30 cellular contexts compared by ENCODE assay signal in the genomic region with DNA sequence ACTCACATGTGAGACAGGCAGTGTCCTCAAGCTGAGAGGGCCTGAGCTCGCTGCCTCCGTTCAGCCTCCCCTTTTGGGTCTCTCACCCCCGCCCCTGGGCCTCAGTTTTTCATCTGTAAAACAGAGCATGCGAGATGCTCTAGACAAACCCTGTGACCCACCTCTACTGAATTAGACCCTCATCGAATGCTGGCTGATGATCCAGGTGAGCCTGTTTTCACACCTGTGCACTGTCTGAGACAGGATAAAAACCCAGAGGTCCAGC.
"Had no signal": no experiment of that assay in that cellular context is flagged by ENCODE, and none has a peak within 500 bp of the region (broad histone marks: within the 10 kb centered on the region; RNA-seq: fewer than 3 reads in every experiment).

No MANE protein-coding gene starts in this region.

- H3K27ac Mint-ChIP-seq: activated CD4-positive, alpha-beta T cell treated with anti-CD3 and anti-CD28 coated beads, Interleukin-2, amount 10 ng/mL, durations not matched to agents 24 days and 14 days; activated CD8-positive, alpha-beta T cell treated with anti-CD3 and anti-CD28 coated beads for 36 hours; activated naive CD4-positive, alpha-beta T cell treated with anti-CD3 and anti-CD28 coated beads for 36 hours; activated naive CD4-positive, alpha-beta T cell treated with anti-CD3 and anti-CD28 coated beads, Interleukin-2, amount 50 U/mL, for 72 hours; activated T-helper 1 cell treated with anti-CD3 and anti-CD28 coated beads, Interleukin-12 subunit alpha, Interleukin-12 subunit beta, Interleukin-2, Interleukin-4 antibody, amounts not matched to agents 30 ng/mL and 10 ng/mL and 1 ng/mL, durations not matched to agents 14 hours and 24 hours and 36 hours; T-helper 1 cell treated with Interleukin-12 subunit alpha and Interleukin-12 subunit beta and Interleukin-4 antibody, amounts not matched to agents 30 μg/mL and 1 μg/mL, for 36 hours; T-helper 2 cell treated with Interferon-gamma antibody and Interleukin-4, amounts not matched to agents 5 μg/mL and 100 μg/mL, for 36 hours had no signal

- H3K9ac ChIP-seq: SK-N-SH had no signal

- H3K9me3 ChIP-seq: adrenal gland, SJCRH30, SK-N-SH had no signal

- H3K4me1 Mint-ChIP-seq: activated CD4-positive, alpha-beta T cell treated with anti-CD3 and anti-CD28 coated beads, Interleukin-2, amount 10 ng/mL, durations not matched to agents 24 days and 14 days had no signal

- FAIRE-seq: astrocyte, TTC549 had no signal

- H3K27me3 ChIP-seq: adrenal gland, body of pancreas, breast epithelium, SJCRH30 had no signal

- H3K36me3 ChIP-seq: adrenal gland, breast epithelium, SJCRH30 had no signal

- H3K27ac ChIP-seq: adrenal gland, body of pancreas, breast epithelium, SJCRH30 had no signal

- H3K4me3 Mint-ChIP-seq: activated CD4-positive, alpha-beta T cell treated with anti-CD3 and anti-CD28 coated beads, Interleukin-2, amount 10 ng/mL, durations not matched to agents 24 days and 14 days; activated CD8-positive, alpha-beta T cell treated with anti-CD3 and anti-CD28 coated beads for 36 hours; activated naive CD4-positive, alpha-beta T cell treated with anti-CD3 and anti-CD28 coated beads for 36 hours; activated T-cell treated with anti-CD3 and anti-CD28 coated beads, Interleukin-2, amount 50 U/mL, for 4 hours; activated T-helper 1 cell treated with anti-CD3 and anti-CD28 coated beads, Interleukin-12 subunit alpha, Interleukin-12 subunit beta, Interleukin-2, Interleukin-4 antibody, amounts not matched to agents 30 ng/mL and 10 ng/mL and 1 ng/mL, durations not matched to agents 14 hours and 24 hours and 36 hours; T-helper 1 cell treated with Interleukin-12 subunit alpha and Interleukin-12 subunit beta and Interleukin-4 antibody, amounts not matched to agents 30 μg/mL and 1 μg/mL, for 36 hours; T-helper 2 cell treated with Interferon-gamma antibody and Interleukin-4, amounts not matched to agents 5 μg/mL and 100 μg/mL, for 36 hours had no signal

- DNase-seq: activated CD4-positive, alpha-beta T cell treated with anti-CD3 and anti-CD28 coated beads, Interleukin-2, amount 10 ng/mL, durations not matched to agents 24 days and 14 days; activated CD4-positive, alpha-beta T cell treated with anti-CD3 and anti-CD28 coated beads, Interleukin-2, amount 50 U/mL, for 4 hours; activated CD8-positive, alpha-beta T cell treated with anti-CD3 and anti-CD28 coated beads for 36 hours; activated gamma-delta T cell treated with Interleukin-2 at 50 U/mL for 16 hours; activated naive CD4-positive, alpha-beta T cell treated with anti-CD3 and anti-CD28 coated beads for 36 hours; activated T-cell treated with anti-CD3 and anti-CD28 coated beads for 4 hours; activated T-cell treated with anti-CD3 and anti-CD28 coated beads, Interleukin-2, amount 50 U/mL, for 4 hours; Karpas-422; KBM-7; NCI-H1048; NCI-H1105 treated with DMSO at 0.1 percent for 48 hours; NCI-H1436; NCI-H1694; NCI-H1930; NCI-H2081 treated with DMSO at 0.1 percent for 48 hours; NCI-H345; NCI-H524 treated with DMSO at 0.1 percent for 48 hours; SHP77; SJCRH30; SK-N-SH had no signal

- ATAC-seq: activated CD8-positive, alpha-beta T cell treated with anti-CD3 and anti-CD28 coated beads for 36 hours; activated naive CD4-positive, alpha-beta T cell treated with anti-CD3 and anti-CD28 coated beads, Interleukin-2, amount 50 U/mL, for 72 hours; activated T-cell treated with anti-CD3 and anti-CD28 coated beads, Interleukin-2, amount 50 U/mL, for 4 hours; body of pancreas; Panc1 had no signal

- H3K4me3 ChIP-seq: adrenal gland, body of pancreas, breast epithelium, SJCRH30 had no signal

- H3K27me3 Mint-ChIP-seq: activated CD4-positive, alpha-beta T cell treated with anti-CD3 and anti-CD28 coated beads, Interleukin-2, amount 10 ng/mL, durations not matched to agents 24 days and 14 days; activated CD8-positive, alpha-beta T cell treated with anti-CD3 and anti-CD28 coated beads for 36 hours had no signal

- H3K4me1 ChIP-seq: adrenal gland, body of pancreas, breast epithelium, SJCRH30 had no signal
